Comparison of ENCODE assay signal across 1 cellular context in the genomic region with DNA sequence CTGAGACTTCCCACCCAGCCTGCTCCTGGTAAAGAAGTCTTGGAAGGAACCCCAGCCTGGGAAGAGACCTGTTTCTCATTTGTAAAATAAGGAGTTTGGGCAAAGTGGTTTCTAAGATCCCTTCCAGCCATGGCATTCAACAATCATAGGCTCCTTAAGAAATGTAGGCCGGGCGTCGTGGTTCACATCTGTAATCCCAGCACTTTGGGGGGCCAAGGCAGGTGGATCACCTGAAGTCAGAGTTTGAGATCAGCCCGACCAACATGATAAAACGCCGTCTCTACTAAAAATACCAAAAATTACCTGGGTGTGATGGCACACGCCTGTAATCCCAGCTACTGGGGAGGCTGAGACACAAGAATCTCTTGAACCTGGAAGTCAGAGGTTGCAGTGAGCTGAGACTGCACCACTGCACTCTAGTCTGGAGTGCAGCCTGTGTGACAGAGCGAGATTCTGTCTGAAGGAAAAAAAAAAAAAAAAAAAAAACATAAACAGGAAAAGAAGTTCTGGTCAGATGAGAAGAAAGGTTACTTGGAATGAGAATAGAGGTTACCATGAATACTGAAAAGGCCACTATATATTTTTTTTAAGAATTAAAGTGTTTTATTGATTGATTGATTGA.
TF ChIP-seq lines count a peak whose summit lies in the region.

No MANE protein-coding gene starts in this region.

TF ChIP-seq in K562, 482 proteins besides CTCF, POLR2A, EP300 and RAD21:
- TF ChIP-seq, protein P1, sequence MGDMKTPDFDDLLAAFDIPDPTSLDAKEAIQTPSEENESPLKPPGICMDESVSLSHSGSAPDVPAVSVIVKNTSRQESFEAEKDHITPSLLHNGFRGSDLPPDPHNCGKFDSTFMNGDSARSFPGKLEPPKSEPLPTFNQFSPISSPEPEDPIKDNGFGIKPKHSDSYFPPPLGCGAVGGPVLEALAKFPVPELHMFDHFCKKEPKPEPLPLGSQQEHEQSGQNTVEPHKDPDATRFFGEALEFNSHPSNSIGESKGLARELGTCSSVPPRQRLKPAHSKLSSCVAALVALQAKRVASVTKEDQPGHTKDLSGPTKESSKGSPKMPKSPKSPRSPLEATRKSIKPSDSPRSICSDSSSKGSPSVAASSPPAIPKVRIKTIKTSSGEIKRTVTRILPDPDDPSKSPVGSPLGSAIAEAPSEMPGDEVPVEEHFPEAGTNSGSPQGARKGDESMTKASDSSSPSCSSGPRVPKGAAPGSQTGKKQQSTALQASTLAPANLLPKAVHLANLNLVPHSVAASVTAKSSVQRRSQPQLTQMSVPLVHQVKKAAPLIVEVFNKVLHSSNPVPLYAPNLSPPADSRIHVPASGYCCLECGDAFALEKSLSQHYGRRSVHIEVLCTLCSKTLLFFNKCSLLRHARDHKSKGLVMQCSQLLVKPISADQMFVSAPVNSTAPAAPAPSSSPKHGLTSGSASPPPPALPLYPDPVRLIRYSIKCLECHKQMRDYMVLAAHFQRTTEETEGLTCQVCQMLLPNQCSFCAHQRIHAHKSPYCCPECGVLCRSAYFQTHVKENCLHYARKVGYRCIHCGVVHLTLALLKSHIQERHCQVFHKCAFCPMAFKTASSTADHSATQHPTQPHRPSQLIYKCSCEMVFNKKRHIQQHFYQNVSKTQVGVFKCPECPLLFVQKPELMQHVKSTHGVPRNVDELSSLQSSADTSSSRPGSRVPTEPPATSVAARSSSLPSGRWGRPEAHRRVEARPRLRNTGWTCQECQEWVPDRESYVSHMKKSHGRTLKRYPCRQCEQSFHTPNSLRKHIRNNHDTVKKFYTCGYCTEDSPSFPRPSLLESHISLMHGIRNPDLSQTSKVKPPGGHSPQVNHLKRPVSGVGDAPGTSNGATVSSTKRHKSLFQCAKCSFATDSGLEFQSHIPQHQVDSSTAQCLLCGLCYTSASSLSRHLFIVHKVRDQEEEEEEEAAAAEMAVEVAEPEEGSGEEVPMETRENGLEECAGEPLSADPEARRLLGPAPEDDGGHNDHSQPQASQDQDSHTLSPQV (IDR thresholded peaks at IDR 0.05), result no peak
- TF ChIP-seq, protein P2, sequence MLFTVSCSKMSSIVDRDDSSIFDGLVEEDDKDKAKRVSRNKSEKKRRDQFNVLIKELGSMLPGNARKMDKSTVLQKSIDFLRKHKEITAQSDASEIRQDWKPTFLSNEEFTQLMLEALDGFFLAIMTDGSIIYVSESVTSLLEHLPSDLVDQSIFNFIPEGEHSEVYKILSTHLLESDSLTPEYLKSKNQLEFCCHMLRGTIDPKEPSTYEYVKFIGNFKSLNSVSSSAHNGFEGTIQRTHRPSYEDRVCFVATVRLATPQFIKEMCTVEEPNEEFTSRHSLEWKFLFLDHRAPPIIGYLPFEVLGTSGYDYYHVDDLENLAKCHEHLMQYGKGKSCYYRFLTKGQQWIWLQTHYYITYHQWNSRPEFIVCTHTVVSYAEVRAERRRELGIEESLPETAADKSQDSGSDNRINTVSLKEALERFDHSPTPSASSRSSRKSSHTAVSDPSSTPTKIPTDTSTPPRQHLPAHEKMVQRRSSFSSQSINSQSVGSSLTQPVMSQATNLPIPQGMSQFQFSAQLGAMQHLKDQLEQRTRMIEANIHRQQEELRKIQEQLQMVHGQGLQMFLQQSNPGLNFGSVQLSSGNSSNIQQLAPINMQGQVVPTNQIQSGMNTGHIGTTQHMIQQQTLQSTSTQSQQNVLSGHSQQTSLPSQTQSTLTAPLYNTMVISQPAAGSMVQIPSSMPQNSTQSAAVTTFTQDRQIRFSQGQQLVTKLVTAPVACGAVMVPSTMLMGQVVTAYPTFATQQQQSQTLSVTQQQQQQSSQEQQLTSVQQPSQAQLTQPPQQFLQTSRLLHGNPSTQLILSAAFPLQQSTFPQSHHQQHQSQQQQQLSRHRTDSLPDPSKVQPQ (CRISPR knock-in tag; IDR thresholded peaks at IDR 0.05; ENCODE audit: borderline replicate concordance), result no peak
- TF ChIP-seq ZNF197 (CRISPR knock-in tag; IDR thresholded peaks at IDR 0.05; ENCODE audit: low read depth) (0 out of 2 replicates have a peak, but pooled peaks have one; percentile 12), ZNF589 (CRISPR knock-in tag; IDR thresholded peaks at IDR 0.05; ENCODE audit: low read depth) (peak; percentile 39; the same call in 1 of the 2 replicates), HDAC3 (IDR thresholded peaks at IDR 0.05; ENCODE audit: borderline replicate concordance, partially characterized antibody) (no peak), NFRKB (IDR thresholded peaks at IDR 0.05; ENCODE audit: low read depth) (no peak; the same call in 1 of the 2 replicates), SRSF7 (optimal IDR thresholded peaks at IDR 0.05; ENCODE audit: low read depth, low read length) (no peak), ELF1 (tag; IDR thresholded peaks at IDR 0.05) (0 out of 2 replicates have a peak, but pooled peaks have one; percentile 2), ZBTB1 (CRISPR knock-in tag; IDR thresholded peaks at IDR 0.05; ENCODE audit: borderline replicate concordance, low read depth) (peak; percentile 64; the same call in 1 of the 2 replicates), TAF15 (IDR thresholded peaks at IDR 0.05; ENCODE audit: low read depth, low read length) (no peak), SUPT5H (IDR thresholded peaks at IDR 0.05) (peak; percentile 42), FOXA3 (CRISPR knock-in tag; conservative IDR thresholded peaks at IDR 0.05 in 1 of 2, IDR thresholded peaks at IDR 0.05 in 1 of 2) (no peak), ZNF143 (CRISPR knock-in tag; IDR thresholded peaks at IDR 0.05) (no peak), KLF16 (IDR thresholded peaks at IDR 0.05) (no peak), ZNF384 (IDR thresholded peaks at IDR 0.05; ENCODE audit: low read depth, low read length) (peak; percentile 72), MTA3 (IDR thresholded peaks at IDR 0.05; ENCODE audit: borderline replicate concordance) (no peak), NFE2 (IDR thresholded peaks at IDR 0.05; ENCODE audit: low read depth) (no peak)
- TF ChIP-seq, protein P3, sequence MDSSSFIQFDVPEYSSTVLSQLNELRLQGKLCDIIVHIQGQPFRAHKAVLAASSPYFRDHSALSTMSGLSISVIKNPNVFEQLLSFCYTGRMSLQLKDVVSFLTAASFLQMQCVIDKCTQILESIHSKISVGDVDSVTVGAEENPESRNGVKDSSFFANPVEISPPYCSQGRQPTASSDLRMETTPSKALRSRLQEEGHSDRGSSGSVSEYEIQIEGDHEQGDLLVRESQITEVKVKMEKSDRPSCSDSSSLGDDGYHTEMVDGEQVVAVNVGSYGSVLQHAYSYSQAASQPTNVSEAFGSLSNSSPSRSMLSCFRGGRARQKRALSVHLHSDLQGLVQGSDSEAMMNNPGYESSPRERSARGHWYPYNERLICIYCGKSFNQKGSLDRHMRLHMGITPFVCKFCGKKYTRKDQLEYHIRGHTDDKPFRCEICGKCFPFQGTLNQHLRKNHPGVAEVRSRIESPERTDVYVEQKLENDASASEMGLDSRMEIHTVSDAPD (CRISPR knock-in tag; IDR thresholded peaks at IDR 0.05), result no peak
- TF ChIP-seq, protein P4, sequence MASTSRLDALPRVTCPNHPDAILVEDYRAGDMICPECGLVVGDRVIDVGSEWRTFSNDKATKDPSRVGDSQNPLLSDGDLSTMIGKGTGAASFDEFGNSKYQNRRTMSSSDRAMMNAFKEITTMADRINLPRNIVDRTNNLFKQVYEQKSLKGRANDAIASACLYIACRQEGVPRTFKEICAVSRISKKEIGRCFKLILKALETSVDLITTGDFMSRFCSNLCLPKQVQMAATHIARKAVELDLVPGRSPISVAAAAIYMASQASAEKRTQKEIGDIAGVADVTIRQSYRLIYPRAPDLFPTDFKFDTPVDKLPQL (IDR thresholded peaks at IDR 0.05; ENCODE audit: extremely low read depth, insufficient read length), result peak; percentile 44
- TF ChIP-seq, protein P5, sequence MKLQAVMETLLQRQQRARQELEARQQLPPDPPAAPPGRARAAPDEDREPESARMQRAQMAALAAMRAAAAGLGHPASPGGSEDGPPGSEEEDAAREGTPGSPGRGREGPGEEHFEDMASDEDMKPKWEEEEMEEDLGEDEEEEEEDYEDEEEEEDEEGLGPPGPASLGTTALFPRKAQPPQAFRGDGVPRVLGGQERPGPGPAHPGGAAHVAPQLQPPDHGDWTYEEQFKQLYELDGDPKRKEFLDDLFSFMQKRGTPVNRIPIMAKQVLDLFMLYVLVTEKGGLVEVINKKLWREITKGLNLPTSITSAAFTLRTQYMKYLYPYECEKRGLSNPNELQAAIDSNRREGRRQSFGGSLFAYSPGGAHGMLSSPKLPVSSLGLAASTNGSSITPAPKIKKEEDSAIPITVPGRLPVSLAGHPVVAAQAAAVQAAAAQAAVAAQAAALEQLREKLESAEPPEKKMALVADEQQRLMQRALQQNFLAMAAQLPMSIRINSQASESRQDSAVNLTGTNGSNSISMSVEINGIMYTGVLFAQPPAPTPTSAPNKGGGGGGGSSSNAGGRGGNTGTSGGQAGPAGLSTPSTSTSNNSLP (IDR thresholded peaks at IDR 0.05; ENCODE audit: borderline replicate concordance, low read depth, low read length), result no peak
- TF ChIP-seq, protein P6, sequence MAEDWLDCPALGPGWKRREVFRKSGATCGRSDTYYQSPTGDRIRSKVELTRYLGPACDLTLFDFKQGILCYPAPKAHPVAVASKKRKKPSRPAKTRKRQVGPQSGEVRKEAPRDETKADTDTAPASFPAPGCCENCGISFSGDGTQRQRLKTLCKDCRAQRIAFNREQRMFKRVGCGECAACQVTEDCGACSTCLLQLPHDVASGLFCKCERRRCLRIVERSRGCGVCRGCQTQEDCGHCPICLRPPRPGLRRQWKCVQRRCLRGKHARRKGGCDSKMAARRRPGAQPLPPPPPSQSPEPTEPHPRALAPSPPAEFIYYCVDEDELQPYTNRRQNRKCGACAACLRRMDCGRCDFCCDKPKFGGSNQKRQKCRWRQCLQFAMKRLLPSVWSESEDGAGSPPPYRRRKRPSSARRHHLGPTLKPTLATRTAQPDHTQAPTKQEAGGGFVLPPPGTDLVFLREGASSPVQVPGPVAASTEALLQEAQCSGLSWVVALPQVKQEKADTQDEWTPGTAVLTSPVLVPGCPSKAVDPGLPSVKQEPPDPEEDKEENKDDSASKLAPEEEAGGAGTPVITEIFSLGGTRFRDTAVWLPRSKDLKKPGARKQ (CRISPR knock-in tag; IDR thresholded peaks at IDR 0.05), result 0 out of 2 replicates have a peak, but pooled peaks have one; percentile 40
- TF ChIP-seq, protein P7, sequence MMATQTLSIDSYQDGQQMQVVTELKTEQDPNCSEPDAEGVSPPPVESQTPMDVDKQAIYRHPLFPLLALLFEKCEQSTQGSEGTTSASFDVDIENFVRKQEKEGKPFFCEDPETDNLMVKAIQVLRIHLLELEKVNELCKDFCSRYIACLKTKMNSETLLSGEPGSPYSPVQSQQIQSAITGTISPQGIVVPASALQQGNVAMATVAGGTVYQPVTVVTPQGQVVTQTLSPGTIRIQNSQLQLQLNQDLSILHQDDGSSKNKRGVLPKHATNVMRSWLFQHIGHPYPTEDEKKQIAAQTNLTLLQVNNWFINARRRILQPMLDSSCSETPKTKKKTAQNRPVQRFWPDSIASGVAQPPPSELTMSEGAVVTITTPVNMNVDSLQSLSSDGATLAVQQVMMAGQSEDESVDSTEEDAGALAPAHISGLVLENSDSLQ (IDR thresholded peaks at IDR 0.05), result 0 out of 2 replicates have a peak, but pooled peaks have one; percentile 14
- TF ChIP-seq, protein P8, sequence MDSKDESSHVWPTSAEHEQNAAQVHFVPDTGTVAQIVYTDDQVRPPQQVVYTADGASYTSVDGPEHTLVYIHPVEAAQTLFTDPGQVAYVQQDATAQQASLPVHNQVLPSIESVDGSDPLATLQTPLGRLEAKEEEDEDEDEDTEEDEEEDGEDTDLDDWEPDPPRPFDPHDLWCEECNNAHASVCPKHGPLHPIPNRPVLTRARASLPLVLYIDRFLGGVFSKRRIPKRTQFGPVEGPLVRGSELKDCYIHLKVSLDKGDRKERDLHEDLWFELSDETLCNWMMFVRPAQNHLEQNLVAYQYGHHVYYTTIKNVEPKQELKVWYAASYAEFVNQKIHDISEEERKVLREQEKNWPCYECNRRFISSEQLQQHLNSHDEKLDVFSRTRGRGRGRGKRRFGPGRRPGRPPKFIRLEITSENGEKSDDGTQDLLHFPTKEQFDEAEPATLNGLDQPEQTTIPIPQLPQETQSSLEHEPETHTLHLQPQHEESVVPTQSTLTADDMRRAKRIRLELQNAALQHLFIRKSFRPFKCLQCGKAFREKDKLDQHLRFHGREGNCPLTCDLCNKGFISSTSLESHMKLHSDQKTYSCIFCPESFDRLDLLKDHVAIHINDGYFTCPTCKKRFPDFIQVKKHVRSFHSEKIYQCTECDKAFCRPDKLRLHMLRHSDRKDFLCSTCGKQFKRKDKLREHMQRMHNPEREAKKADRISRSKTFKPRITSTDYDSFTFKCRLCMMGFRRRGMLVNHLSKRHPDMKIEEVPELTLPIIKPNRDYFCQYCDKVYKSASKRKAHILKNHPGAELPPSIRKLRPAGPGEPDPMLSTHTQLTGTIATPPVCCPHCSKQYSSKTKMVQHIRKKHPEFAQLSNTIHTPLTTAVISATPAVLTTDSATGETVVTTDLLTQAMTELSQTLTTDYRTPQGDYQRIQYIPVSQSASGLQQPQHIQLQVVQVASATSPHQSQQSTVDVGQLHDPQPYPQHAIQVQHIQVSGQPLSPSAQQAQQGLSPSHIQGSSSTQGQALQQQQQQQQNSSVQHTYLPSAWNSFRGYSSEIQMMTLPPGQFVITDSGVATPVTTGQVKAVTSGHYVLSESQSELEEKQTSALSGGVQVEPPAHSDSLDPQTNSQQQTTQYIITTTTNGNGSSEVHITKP (IDR thresholded peaks at IDR 0.05; ENCODE audit: partially characterized antibody), result peak; percentile 14
